Comparison of ENCODE assay signal across 13 cellular contexts in the genomic region with DNA sequence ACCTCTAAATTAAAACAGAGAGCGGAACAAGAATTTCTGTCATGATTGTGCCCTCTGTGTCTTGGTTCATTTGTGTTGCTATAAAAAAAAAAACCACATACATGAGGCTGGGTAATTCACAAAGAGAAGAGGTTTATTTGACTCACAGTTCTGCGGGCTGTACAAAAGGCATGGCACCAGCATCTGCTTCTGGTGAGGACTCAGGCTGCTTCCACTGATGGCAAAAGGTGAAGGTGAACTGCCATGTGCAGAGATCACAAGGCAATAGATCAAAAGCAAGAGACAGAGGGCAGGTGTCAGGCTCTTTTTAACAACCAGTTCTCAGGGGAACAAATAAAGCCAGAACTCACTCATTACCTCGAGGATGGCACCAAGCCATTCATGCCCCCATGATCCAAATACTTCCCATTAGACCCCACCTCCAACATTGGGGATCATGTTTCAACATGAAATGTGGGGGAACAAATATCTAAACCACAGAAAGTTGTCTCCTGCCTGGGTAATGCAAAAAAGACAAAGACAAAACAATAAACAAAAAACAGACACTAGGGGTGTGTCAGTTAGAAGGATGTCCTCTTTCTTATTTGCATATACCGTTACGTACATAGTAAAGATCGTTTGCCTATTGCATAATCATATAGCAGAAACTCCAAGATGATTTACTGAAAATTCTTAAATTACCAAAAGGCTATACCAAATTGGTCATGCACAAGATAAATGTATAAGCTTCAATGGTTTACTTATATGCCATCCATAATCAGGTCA. TPM values are rescaled to one million over a fixed set of nuclear protein-coding genes. Genes with fewer than 3 reads are reported as not detected.
DNase-seq lines count a peak whose midpoint lies in the region; ATAC-seq and TF ChIP-seq lines count a peak whose summit lies in the region.
"Had no signal": no experiment of that assay in that cellular context is flagged by ENCODE, and none has a peak within 500 bp of the region (broad histone marks: within the 10 kb centered on the region; RNA-seq: fewer than 3 reads in every experiment).

No MANE protein-coding gene starts in this region.

- peak; percentile 54 for DNase-seq in activated CD4-positive, alpha-beta T cell treated with anti-CD3 and anti-CD28 coated beads, Interleukin-2, amount 10 ng/mL, durations not matched to agents 24 days and 14 days
- DNase-seq in activated CD4-positive, alpha-beta T cell treated with anti-CD3 and anti-CD28 coated beads, Interleukin-2, amount 50 U/mL, for 4 hours, result no peak
- no peak for DNase-seq in T-helper 17 cell
- no peak for DNase-seq in naive B cell
- no peak for DNase-seq in NK-92 treated with Interleukin-12 subunit alpha and Interleukin-12 subunit beta, amount 100 ng/mL, for 24 hours (lab: John Stamatoyannopoulos, UW)
- no peak for DNase-seq in ascending aorta (ENCODE audit: low spot score in 2 of 2)
- DNase-seq in NK-92 (lab: John Stamatoyannopoulos, UW; ENCODE audit: unreplicated experiment), result no peak
- DNase-seq: aorta, NCI-H2029, NCI-H82 had no signal

- H3K4me3 Mint-ChIP-seq in activated CD4-positive, alpha-beta T cell treated with anti-CD3 and anti-CD28 coated beads, Interleukin-2, amount 10 ng/mL, durations not matched to agents 24 days and 14 days, result no peak overlapping the region
- no peak overlapping the region for H3K4me3 Mint-ChIP-seq in T-helper 17 cell
- peak overlapping the region in 7 of 8 donors; percentile 9 to 72 (median 50) for H3K4me3 Mint-ChIP-seq in naive B cell
- H3K4me3 Mint-ChIP-seq: T-helper 1 cell treated with Interleukin-12 subunit alpha and Interleukin-12 subunit beta and Interleukin-4 antibody, amounts not matched to agents 30 μg/mL and 1 μg/mL, for 36 hours had no signal

- H3K27me3 ChIP-seq in ascending aorta, result no peaks in the 10 kb centered on the region

- CTCF ChIA-PET in HEK293 (lab: Yijun Ruan, JAX), result no interaction called here

- H3K4me1 ChIP-seq in HEK293 (ENCODE audit: control insufficient read depth, insufficient read depth, low read length), result 0 out of 2 replicates have a peak, but pooled peaks cover 4% of the 10 kb centered on the region
- no peaks in the 10 kb centered on the region for H3K4me1 ChIP-seq in ascending aorta

- peaks cover 16% of the 10 kb centered on the region for H3K9me3 Mint-ChIP-seq in activated CD4-positive, alpha-beta T cell treated with anti-CD3 and anti-CD28 coated beads, Interleukin-2, amount 10 ng/mL, durations not matched to agents 24 days and 14 days
- peaks cover 0 to 9% (median 5%) of the 10 kb centered on the region in 7 donors for H3K9me3 Mint-ChIP-seq in naive B cell
- H3K9me3 Mint-ChIP-seq: T-helper 1 cell treated with Interleukin-12 subunit alpha and Interleukin-12 subunit beta and Interleukin-4 antibody, amounts not matched to agents 30 μg/mL and 1 μg/mL, for 36 hours had no signal

- TF ChIP-seq CTCF in HEK293 (tag by site-specific recombination; IDR thresholded peaks at IDR 0.05) (no peak), ascending aorta (IDR thresholded peaks at IDR 0.05) (no peak)

- peak overlapping the region; percentile 70 for H3K27ac Mint-ChIP-seq in activated CD4-positive, alpha-beta T cell treated with anti-CD3 and anti-CD28 coated beads, Interleukin-2, amount 10 ng/mL, durations not matched to agents 24 days and 14 days
- H3K27ac Mint-ChIP-seq in T-helper 17 cell, result peak overlapping the region; percentile 62
- H3K27ac Mint-ChIP-seq in naive B cell, result peak overlapping the region; percentile 34 to 92 (median 80)
- H3K27ac Mint-ChIP-seq: T-helper 1 cell treated with Interleukin-12 subunit alpha and Interleukin-12 subunit beta and Interleukin-4 antibody, amounts not matched to agents 30 μg/mL and 1 μg/mL, for 36 hours had no signal

- H3K27ac ChIP-seq in HEK293 (ENCODE audit: extremely low read depth, low read depth, low read length) (no peak overlapping the region), ascending aorta (no peak overlapping the region)
- H3K27ac ChIP-seq: skin epidermis had no signal

- H3K4me3 ChIP-seq in HEK293 (ENCODE audit: low read depth, low read length), result no peak overlapping the region
- H3K4me3 ChIP-seq in ascending aorta, result no peak overlapping the region
- H3K4me3 ChIP-seq: skin epidermis had no signal

- ATAC-seq in T-helper 17 cell (peak; percentile 59), naive B cell (ENCODE audit: low read depth in 2 of 2) (peak in 1 of 2 donors; percentile 14)

- peaks cover 63% of the 10 kb centered on the region for H3K36me3 Mint-ChIP-seq in activated CD4-positive, alpha-beta T cell treated with anti-CD3 and anti-CD28 coated beads, Interleukin-2, amount 10 ng/mL, durations not matched to agents 24 days and 14 days (ENCODE audit: low read depth)
- H3K36me3 Mint-ChIP-seq in T-helper 17 cell (ENCODE audit: low read depth) (peaks cover 20% of the 10 kb centered on the region), naive B cell (peaks cover 31 to 32% of the 10 kb centered on the region in 2 donors)

- POLR2A ChIA-PET in HEK293 (lab: Yijun Ruan, JAX), result no interaction called here

- H3K36me3 ChIP-seq in HEK293 (ENCODE audit: control insufficient read depth in 2 of 2, insufficient read depth in 1 of 2, low read length in 2 of 2) (no peaks in the 10 kb centered on the region), ascending aorta (peaks cover 6 to 14% of the 10 kb centered on the region in 2 donors)

- H3K27me3 Mint-ChIP-seq in activated CD4-positive, alpha-beta T cell treated with anti-CD3 and anti-CD28 coated beads, Interleukin-2, amount 10 ng/mL, durations not matched to agents 24 days and 14 days, result no peaks in the 10 kb centered on the region
- H3K27me3 Mint-ChIP-seq in T-helper 17 cell, result no peaks in the 10 kb centered on the region
- no peaks in the 10 kb centered on the region for H3K27me3 Mint-ChIP-seq in naive B cell

- H3K4me1 Mint-ChIP-seq in activated CD4-positive, alpha-beta T cell treated with anti-CD3 and anti-CD28 coated beads, Interleukin-2, amount 10 ng/mL, durations not matched to agents 24 days and 14 days, result peaks cover 37% of the 10 kb centered on the region
- peaks cover 36% of the 10 kb centered on the region for H3K4me1 Mint-ChIP-seq in T-helper 17 cell
- peaks cover 61 to 72% (median 71%) of the 10 kb centered on the region in 3 donors for H3K4me1 Mint-ChIP-seq in naive B cell

- no peaks in the 10 kb centered on the region for H3K9me3 ChIP-seq in HEK293 (ENCODE audit: control insufficient read depth, insufficient read depth, low read depth, low read length)
- no peaks in the 10 kb centered on the region for H3K9me3 ChIP-seq in T-helper 17 cell (ENCODE audit: control insufficient read depth, low read length, poor library complexity, severe bottlenecking)
- no peaks in the 10 kb centered on the region for H3K9me3 ChIP-seq in ascending aorta

- intact Hi-C loops in activated CD4-positive, alpha-beta T cell treated with anti-CD3 and anti-CD28 coated beads, Interleukin-2, amount 10 ng/mL, durations not matched to agents 24 days and 14 days (cut with micrococcal nuclease), result no loop called here
- intact Hi-C loops in ascending aorta (cut with DNase I), result no loop called here

TF ChIP-seq in HEK293, 187 proteins besides CTCF, POLR2A, EP300 and RAD21:
- no peak for TF ChIP-seq SP2 (tag by site-specific recombination; IDR thresholded peaks at IDR 0.05)
- TF ChIP-seq EGR2 (tag by site-specific recombination; IDR thresholded peaks at IDR 0.05; ENCODE audit: low read depth), result no peak
- TF ChIP-seq ZNF600 (tag by site-specific recombination; IDR thresholded peaks at IDR 0.05), result 0 out of 2 replicates have a peak, but pooled peaks have one; percentile 15
- TF ChIP-seq ZNF10 (tag by site-specific recombination; IDR thresholded peaks at IDR 0.05), result 0 out of 2 replicates have a peak, but pooled peaks have one; percentile 57
- TF ChIP-seq ZNF404 (tag by site-specific recombination; IDR thresholded peaks at IDR 0.05), result no peak
- TF ChIP-seq, protein P1, sequence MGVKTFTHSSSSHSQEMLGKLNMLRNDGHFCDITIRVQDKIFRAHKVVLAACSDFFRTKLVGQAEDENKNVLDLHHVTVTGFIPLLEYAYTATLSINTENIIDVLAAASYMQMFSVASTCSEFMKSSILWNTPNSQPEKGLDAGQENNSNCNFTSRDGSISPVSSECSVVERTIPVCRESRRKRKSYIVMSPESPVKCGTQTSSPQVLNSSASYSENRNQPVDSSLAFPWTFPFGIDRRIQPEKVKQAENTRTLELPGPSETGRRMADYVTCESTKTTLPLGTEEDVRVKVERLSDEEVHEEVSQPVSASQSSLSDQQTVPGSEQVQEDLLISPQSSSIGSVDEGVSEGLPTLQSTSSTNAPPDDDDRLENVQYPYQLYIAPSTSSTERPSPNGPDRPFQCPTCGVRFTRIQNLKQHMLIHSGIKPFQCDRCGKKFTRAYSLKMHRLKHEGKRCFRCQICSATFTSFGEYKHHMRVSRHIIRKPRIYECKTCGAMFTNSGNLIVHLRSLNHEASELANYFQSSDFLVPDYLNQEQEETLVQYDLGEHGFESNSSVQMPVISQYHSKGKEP (tag by site-specific recombination; IDR thresholded peaks at IDR 0.05), result no peak

RNA-seq across cellular contexts. Expression of a gene that starts 17.0 kb away (rescaled TPM):
- total RNA-seq in activated CD4-positive, alpha-beta T cell treated with anti-CD3 and anti-CD28 coated beads, Interleukin-2, amount 10 ng/mL, durations not matched to agents 24 days and 14 days, result 81.3 and 83.8 TPM in 2 replicates
- total RNA-seq in T-helper 17 cell, result 10 to 100 TPM; 32.9 to 37.7 TPM
- polyA plus RNA-seq in naive B cell (ENCODE audit: low read depth in 6 of 6), result 10 to 100 TPM; 18.2 to 35.2 (median 27.7) TPM
- 6.5 TPM for total RNA-seq in ascending aorta

RNA-seq across cellular contexts. Expression of a gene that starts 44.5 kb away (rescaled TPM):
- total RNA-seq in activated CD4-positive, alpha-beta T cell treated with anti-CD3 and anti-CD28 coated beads, Interleukin-2, amount 10 ng/mL, durations not matched to agents 24 days and 14 days, result 76.1 and 79.9 TPM in 2 replicates
- total RNA-seq in T-helper 17 cell (10 to 100 TPM; 39.2 to 44.4 TPM), ascending aorta (14.0 TPM)
- polyA plus RNA-seq in naive B cell (ENCODE audit: low read depth in 6 of 6), result 100 to 1,000 TPM in 2 of 6 donors, 10 to 100 TPM in 4; 84.7 to 107 (median 93.7) TPM

Comparison
In these comparisons a context has a peak if more than half of its experiments do, and no peak if none do; other contexts are left out.
1. H3K4me3 Mint-ChIP-seq: peak in naive B cell (7 of 8); none in activated CD4-positive, alpha-beta T cell treated with anti-CD3 and anti-CD28 coated beads, Interleukin-2, amount 10 ng/mL, durations not matched to agents 24 days and 14 days (single experiment) and T-helper 17 cell (single experiment).
2. Peak in every context shown above with its lines, with median percentiles within 50 percentile points of each other: H3K27ac Mint-ChIP-seq.